1 cellular context compared by ENCODE assay signal in the genomic region with DNA sequence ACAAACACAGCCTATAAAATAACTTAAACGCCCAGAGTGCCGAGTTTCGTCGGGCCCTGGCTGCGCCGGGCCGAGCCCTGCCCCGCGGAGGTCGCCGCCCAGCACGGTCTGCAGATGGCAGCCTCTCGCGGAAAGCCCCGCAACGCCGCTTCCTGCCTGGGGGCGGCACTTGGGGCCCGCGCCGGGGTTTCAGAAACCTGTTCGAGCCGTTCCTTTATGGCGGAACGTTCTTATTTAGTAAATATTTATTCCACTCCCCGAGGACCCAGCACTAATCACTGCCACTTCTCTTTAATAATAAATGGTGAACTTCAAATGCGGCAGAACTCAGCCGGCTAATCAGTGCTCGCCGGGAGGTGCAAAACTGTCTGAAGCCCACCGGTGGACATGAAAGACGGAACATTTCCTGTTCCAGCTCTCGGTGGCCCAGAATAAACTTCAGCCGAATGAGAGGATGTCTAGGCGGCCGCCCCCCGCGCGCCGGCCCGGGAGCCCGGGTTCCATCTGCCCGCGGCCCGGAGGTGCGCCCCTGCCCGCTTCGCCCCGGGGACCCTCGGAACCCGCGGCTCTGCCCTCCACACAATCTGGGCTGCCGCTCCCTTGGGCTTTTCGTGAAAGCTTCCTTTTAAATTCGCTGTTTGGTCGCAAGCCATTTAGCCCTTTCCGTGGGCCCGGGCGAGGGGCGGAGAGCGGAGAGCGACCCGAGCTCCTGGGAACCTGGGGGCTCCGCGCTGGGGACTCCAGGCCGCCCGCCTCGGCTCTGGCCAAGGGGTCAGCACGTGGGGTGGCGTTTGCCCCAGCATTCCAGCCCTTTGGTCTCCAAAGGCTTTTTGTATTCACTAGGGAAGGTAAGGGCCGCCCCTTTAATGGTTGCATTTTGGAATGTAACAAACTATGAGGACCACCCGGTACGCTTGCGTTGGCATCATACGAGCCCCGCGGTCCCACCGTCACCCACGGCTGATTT.
TF ChIP-seq lines count a peak whose summit lies in the region.

No MANE protein-coding gene starts in this region.

TF ChIP-seq in WTC11, 78 proteins besides CTCF, POLR2A, EP300 and RAD21 (continued from another document):
- TF ChIP-seq EMX1 (CRISPR knock-in tag; IDR thresholded peaks at IDR 0.05): no peak
- TF ChIP-seq FOXJ3 (CRISPR knock-in tag; IDR thresholded peaks at IDR 0.05; ENCODE audit: borderline replicate concordance): no peak
- TF ChIP-seq ZNF423 (CRISPR knock-in tag; IDR thresholded peaks at IDR 0.05): peak; percentile 70
- no peak for TF ChIP-seq CBFB (CRISPR knock-in tag; IDR thresholded peaks at IDR 0.05; ENCODE audit: low read depth)
- TF ChIP-seq GABPB1 (CRISPR knock-in tag; IDR thresholded peaks at IDR 0.05): no peak
- TF ChIP-seq, protein P1, sequence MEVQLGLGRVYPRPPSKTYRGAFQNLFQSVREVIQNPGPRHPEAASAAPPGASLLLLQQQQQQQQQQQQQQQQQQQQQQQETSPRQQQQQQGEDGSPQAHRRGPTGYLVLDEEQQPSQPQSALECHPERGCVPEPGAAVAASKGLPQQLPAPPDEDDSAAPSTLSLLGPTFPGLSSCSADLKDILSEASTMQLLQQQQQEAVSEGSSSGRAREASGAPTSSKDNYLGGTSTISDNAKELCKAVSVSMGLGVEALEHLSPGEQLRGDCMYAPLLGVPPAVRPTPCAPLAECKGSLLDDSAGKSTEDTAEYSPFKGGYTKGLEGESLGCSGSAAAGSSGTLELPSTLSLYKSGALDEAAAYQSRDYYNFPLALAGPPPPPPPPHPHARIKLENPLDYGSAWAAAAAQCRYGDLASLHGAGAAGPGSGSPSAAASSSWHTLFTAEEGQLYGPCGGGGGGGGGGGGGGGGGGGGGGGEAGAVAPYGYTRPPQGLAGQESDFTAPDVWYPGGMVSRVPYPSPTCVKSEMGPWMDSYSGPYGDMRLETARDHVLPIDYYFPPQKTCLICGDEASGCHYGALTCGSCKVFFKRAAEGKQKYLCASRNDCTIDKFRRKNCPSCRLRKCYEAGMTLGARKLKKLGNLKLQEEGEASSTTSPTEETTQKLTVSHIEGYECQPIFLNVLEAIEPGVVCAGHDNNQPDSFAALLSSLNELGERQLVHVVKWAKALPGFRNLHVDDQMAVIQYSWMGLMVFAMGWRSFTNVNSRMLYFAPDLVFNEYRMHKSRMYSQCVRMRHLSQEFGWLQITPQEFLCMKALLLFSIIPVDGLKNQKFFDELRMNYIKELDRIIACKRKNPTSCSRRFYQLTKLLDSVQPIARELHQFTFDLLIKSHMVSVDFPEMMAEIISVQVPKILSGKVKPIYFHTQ (CRISPR knock-in tag; IDR thresholded peaks at IDR 0.05): no peak
- no peak for TF ChIP-seq ZNF317 (CRISPR knock-in tag; IDR thresholded peaks at IDR 0.05; ENCODE audit: borderline replicate concordance, low read depth)
- TF ChIP-seq, protein P2, sequence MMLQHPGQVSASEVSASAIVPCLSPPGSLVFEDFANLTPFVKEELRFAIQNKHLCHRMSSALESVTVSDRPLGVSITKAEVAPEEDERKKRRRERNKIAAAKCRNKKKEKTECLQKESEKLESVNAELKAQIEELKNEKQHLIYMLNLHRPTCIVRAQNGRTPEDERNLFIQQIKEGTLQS (CRISPR knock-in tag; conservative IDR thresholded peaks at IDR 0.05): no peak
- TF ChIP-seq, protein P3, sequence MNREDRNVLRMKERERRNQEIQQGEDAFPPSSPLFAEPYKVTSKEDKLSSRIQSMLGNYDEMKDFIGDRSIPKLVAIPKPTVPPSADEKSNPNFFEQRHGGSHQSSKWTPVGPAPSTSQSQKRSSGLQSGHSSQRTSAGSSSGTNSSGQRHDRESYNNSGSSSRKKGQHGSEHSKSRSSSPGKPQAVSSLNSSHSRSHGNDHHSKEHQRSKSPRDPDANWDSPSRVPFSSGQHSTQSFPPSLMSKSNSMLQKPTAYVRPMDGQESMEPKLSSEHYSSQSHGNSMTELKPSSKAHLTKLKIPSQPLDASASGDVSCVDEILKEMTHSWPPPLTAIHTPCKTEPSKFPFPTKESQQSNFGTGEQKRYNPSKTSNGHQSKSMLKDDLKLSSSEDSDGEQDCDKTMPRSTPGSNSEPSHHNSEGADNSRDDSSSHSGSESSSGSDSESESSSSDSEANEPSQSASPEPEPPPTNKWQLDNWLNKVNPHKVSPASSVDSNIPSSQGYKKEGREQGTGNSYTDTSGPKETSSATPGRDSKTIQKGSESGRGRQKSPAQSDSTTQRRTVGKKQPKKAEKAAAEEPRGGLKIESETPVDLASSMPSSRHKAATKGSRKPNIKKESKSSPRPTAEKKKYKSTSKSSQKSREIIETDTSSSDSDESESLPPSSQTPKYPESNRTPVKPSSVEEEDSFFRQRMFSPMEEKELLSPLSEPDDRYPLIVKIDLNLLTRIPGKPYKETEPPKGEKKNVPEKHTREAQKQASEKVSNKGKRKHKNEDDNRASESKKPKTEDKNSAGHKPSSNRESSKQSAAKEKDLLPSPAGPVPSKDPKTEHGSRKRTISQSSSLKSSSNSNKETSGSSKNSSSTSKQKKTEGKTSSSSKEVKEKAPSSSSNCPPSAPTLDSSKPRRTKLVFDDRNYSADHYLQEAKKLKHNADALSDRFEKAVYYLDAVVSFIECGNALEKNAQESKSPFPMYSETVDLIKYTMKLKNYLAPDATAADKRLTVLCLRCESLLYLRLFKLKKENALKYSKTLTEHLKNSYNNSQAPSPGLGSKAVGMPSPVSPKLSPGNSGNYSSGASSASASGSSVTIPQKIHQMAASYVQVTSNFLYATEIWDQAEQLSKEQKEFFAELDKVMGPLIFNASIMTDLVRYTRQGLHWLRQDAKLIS (CRISPR knock-in tag; IDR thresholded peaks at IDR 0.05; ENCODE audit: borderline replicate concordance): no peak
- TF ChIP-seq ZNF121 (CRISPR knock-in tag; IDR thresholded peaks at IDR 0.05): no peak
- TF ChIP-seq SOX15 (CRISPR knock-in tag; IDR thresholded peaks at IDR 0.05): no peak
- TF ChIP-seq, protein P4, sequence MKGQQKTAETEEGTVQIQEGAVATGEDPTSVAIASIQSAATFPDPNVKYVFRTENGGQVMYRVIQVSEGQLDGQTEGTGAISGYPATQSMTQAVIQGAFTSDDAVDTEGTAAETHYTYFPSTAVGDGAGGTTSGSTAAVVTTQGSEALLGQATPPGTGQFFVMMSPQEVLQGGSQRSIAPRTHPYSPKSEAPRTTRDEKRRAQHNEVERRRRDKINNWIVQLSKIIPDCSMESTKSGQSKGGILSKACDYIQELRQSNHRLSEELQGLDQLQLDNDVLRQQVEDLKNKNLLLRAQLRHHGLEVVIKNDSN (CRISPR knock-in tag; IDR thresholded peaks at IDR 0.05): peak; percentile 51; the same call in 1 of the 2 replicates
- 0 out of 2 replicates have a peak, but pooled peaks have one; percentile 37 for TF ChIP-seq TEAD1 (CRISPR knock-in tag; IDR thresholded peaks at IDR 0.05)
- TF ChIP-seq, protein P5, sequence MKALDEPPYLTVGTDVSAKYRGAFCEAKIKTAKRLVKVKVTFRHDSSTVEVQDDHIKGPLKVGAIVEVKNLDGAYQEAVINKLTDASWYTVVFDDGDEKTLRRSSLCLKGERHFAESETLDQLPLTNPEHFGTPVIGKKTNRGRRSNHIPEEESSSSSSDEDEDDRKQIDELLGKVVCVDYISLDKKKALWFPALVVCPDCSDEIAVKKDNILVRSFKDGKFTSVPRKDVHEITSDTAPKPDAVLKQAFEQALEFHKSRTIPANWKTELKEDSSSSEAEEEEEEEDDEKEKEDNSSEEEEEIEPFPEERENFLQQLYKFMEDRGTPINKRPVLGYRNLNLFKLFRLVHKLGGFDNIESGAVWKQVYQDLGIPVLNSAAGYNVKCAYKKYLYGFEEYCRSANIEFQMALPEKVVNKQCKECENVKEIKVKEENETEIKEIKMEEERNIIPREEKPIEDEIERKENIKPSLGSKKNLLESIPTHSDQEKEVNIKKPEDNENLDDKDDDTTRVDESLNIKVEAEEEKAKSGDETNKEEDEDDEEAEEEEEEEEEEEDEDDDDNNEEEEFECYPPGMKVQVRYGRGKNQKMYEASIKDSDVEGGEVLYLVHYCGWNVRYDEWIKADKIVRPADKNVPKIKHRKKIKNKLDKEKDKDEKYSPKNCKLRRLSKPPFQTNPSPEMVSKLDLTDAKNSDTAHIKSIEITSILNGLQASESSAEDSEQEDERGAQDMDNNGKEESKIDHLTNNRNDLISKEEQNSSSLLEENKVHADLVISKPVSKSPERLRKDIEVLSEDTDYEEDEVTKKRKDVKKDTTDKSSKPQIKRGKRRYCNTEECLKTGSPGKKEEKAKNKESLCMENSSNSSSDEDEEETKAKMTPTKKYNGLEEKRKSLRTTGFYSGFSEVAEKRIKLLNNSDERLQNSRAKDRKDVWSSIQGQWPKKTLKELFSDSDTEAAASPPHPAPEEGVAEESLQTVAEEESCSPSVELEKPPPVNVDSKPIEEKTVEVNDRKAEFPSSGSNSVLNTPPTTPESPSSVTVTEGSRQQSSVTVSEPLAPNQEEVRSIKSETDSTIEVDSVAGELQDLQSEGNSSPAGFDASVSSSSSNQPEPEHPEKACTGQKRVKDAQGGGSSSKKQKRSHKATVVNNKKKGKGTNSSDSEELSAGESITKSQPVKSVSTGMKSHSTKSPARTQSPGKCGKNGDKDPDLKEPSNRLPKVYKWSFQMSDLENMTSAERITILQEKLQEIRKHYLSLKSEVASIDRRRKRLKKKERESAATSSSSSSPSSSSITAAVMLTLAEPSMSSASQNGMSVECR (CRISPR knock-in tag; IDR thresholded peaks at IDR 0.05; ENCODE audit: borderline replicate concordance): 0 out of 2 replicates have a peak, but pooled peaks have one; percentile 32
